In the genomic region with DNA sequence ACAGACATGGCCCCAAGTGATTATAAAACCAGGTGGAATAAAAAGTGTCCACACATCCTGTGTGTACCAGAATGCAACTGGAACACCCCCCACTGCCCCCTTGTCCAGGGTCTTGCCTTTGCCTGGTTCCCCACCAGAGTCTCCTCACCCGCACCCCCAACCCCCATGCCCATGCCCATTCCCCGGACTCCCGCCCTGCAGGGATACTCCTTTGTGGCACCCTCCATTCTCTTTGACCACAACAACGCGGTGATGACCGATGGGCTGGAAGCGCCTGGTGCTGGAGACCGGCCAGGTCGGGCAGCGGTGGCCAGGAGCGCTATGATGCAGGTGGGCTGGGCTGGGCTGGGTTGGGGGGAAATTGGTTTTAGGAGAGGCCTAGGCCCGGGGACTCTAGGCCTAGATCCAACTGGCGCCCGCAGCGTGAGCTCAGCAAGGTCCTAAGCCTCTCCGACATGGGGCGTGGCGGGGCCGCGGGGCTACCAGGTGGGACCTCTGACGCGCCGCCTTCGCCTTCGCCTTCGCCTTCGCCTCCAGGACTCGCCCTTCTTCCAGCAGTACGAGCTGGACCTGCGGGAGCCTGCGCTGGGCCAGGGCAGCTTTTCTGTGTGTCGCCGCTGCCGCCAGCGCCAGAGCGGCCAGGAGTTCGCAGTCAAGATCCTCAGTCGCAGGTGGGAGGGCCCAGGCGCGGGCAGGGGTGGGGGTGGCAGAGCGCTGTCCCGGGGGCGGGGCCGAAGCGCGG, we compare ENCODE assay signal across 16 cellular contexts. TPM values are rescaled to one million over a fixed set of nuclear protein-coding genes. Genes with fewer than 3 reads are reported as not detected.
A peak's percentile ranks its signal among the peaks of the same experiment; 100 is the strongest.
DNase-seq lines count a peak whose midpoint lies in the region; ATAC-seq, FAIRE-seq and TF ChIP-seq lines count a peak whose summit lies in the region.
"Had no signal": no experiment of that assay in that cellular context is flagged by ENCODE, and none has a peak within 500 bp of the region (broad histone marks: within the 10 kb centered on the region; RNA-seq: fewer than 3 reads in every experiment).

No MANE protein-coding gene starts in this region.

- H3K36me3 ChIP-seq in H7 (replicated peaks; ENCODE audit: control insufficient read depth, insufficient read depth, low read length), result peaks cover 8% of the 10 kb centered on the region
- H3K36me3 ChIP-seq in K562 (ENCODE audit: control insufficient read depth, insufficient read depth, low read length), result peaks cover 58% of the 10 kb centered on the region; the same call in 2 of the 3 replicates

- H3K79me2 ChIP-seq in K562 (ENCODE audit: control insufficient read depth, insufficient read depth, low read length), result no peaks in the 10 kb centered on the region

- CTCF ChIA-PET in K562 (lab: Yijun Ruan, JAX; ENCODE audit: low intra/inter-chr PET ratio), result no interaction called here

- TF ChIP-seq CTCF in K562 (IDR thresholded peaks at IDR 0.05 in 2 of 3, conservative IDR thresholded peaks at IDR 0.05 in 1 of 3; ENCODE audit: insufficient read depth in 2 of 3, low read depth in 1 of 3, low read length in 3 of 3), result no peak

- ATAC-seq in K562 (no peak), GM18511 (IDR thresholded peaks at IDR 0.05; ENCODE audit: unreplicated experiment) (no peak)
- ATAC-seq: CD8-positive, alpha-beta T cell had no signal

- H3K4me3 ChIP-seq in H7 (ENCODE audit: insufficient read depth, low read depth, low read length) (no peak overlapping the region), K562 (no peak overlapping the region)
- H3K4me3 ChIP-seq: BLaER1 treated with 17β-estradiol and CSF1 and Interleukin-3, amounts not matched to agents 10 nM and 100 nM; GM23248; HAP-1 had no signal

- TF ChIP-seq RAD21 in K562 (CRISPR knock-in tag; conservative IDR thresholded peaks at IDR 0.05 in 1 of 2, IDR thresholded peaks at IDR 0.05 in 1 of 2), result no peak

- no peaks in the 10 kb centered on the region for H4K20me1 ChIP-seq in K562 (replicated peaks; ENCODE audit: control insufficient read depth, insufficient read depth, low read length)

- peaks cover 0 to 22% of the 10 kb centered on the region in 2 experiments; a peak in 2 of 5 replicates for H3K4me1 ChIP-seq in K562 (replicated peaks in 1 of 2; ENCODE audit: control insufficient read depth in 2 of 2, insufficient read depth in 2 of 2, low read length in 2 of 2)
- H3K4me1 ChIP-seq: HAP-1 had no signal

- no peak for TF ChIP-seq POLR2A in K562 (conservative IDR thresholded peaks at IDR 0.05)

- H3K27ac ChIP-seq in K562 (ENCODE audit: extremely low read depth, low read depth, low read length), result no peak overlapping the region
- H3K27ac ChIP-seq: BLaER1 treated with 17β-estradiol and CSF1 and Interleukin-3, amounts not matched to agents 10 nM and 100 nM; GM23248; HL-60 had no signal

- H3K27me3 ChIP-seq in H7 (ENCODE audit: control insufficient read depth, insufficient read depth, low read length) (no peaks in the 10 kb centered on the region), K562 (ENCODE audit: control insufficient read depth in 2 of 2, insufficient read depth in 2 of 2, low read length in 2 of 2) (no peaks in the 10 kb centered on the region)
- H3K27me3 ChIP-seq: BLaER1 treated with 17β-estradiol and CSF1 and Interleukin-3, amounts not matched to agents 10 nM and 100 nM had no signal

- no peaks in the 10 kb centered on the region; the same call in 1 of the 2 replicates for H3K9me3 ChIP-seq in K562 (replicated peaks; ENCODE audit: control insufficient read depth, insufficient read depth, low read depth, low read length)
- H3K9me3 ChIP-seq: HAP-1 had no signal

- POLR2A ChIA-PET in K562 (lab: Yijun Ruan, JAX), result interaction anchor here (1.1 to 2.1 kb wide), 3 partner anchors 10 to 13 kb away, joined by 4 to 6 read pairs (median 5); no protein-coding TSS in a partner anchor

- TF ChIP-seq EP300 in K562 (IDR thresholded peaks at IDR 0.05; ENCODE audit: low read length), result no peak

- no peak overlapping the region for H2AFZ ChIP-seq in K562 (ENCODE audit: low read depth, low read length)
- H2AFZ ChIP-seq: GM23248 had no signal

- intact Hi-C loops in K562 (cut with micrococcal nuclease), result no loop called here

- FAIRE-seq in K562 (lab: Jason Lieb, UNC), result no peak
- FAIRE-seq: GM19239 had no signal

- H3K9ac ChIP-seq in K562 (ENCODE audit: insufficient read depth in 1 of 2, low read depth in 2 of 2, low read length in 2 of 2), result no peak overlapping the region
- H3K9ac ChIP-seq: BLaER1 treated with 17β-estradiol and CSF1 and Interleukin-3, amounts not matched to agents 10 nM and 100 nM; GM23248 had no signal

- DNase-seq in H7 (peak; percentile 46), K562 (ENCODE audit: extremely low read depth in 1 of 4, low spot score in 3 of 4) (no peak), islet precursor cell (peak; percentile 39), mucosa of gallbladder (ENCODE audit: low spot score) (no peak)
- DNase-seq in activated effector memory CD4-positive, alpha-beta T cell treated with Interleukin-2 at 50 U/mL for 16 hours, result no peak
- DNase-seq: Calu3; CD8-positive, alpha-beta T cell; DMS79 treated with DMSO at 0.1 percent for 48 hours; GF-D8; GM23248; KG1 had no signal

- 97% methylated on average over 24 of the region's 46 CpGs for WGBS in K562 (ENCODE audit: insufficient coverage, low coverage, missing lambda C conversion rate)

- no TSS peak for BruUV-seq in K562 (replicated peaks; lab: Mats Ljungman, UMichigan)

- no peaks in the 10 kb centered on the region for H3K9me1 ChIP-seq in K562 (ENCODE audit: control insufficient read depth, insufficient read depth, low read length)

- in situ Hi-C loops in K562 (cut with MboI), result no loop called here

- H3K4me2 ChIP-seq in K562 (ENCODE audit: insufficient read depth, low read length), result no peak overlapping the region
- H3K4me2 ChIP-seq: BLaER1 treated with 17β-estradiol and CSF1 and Interleukin-3, amounts not matched to agents 10 nM and 100 nM had no signal

RNA-seq across cellular contexts. Expression of a gene that starts 9.1 kb away (rescaled TPM):
- 16.0 and 17.6 TPM in 2 replicates for total RNA-seq in H7 (2014; rRNA removed; shearing (Covaris generic))
- total RNA-seq in K562 (2011; cell fraction: chromatin; rRNA removed; ENCODE audit: low replicate concordance), result 33.5 and 109 TPM in 2 replicates
- 69.5 and 71.5 TPM in 2 replicates for total RNA-seq in K562 (2011; cell fraction: nucleolus; rRNA removed)
- 35.5 and 40.0 TPM in 2 replicates for total RNA-seq in K562 (2011; cell fraction: nucleoplasm; rRNA removed)
- total RNA-seq in K562 (2014; rRNA removed) (19.1 and 23.0 TPM in 2 replicates), K562 (2014; rRNA removed; fragmentation: Illumina TruSeq; extraction: Trizol) (4.5 and 7.2 TPM in 2 replicates), K562 (2015; rRNA removed; fragmentation: Illumina TruSeq; extraction: Trizol) (13.3 and 15.6 TPM in 2 replicates), K562 (2021) (20.4 and 23.8 TPM in 2 replicates), mucosa of gallbladder (33.0 TPM)
- polyA plus RNA-seq in K562 (2011; rRNA removed) (9.8 and 12.0 TPM in 2 replicates), K562 (2014; fragmentation: Illumina TruSeq; extraction: Trizol) (6.7 and 10.2 TPM in 2 replicates), K562 (2014; fragmentation: Nextera tagmentation; extraction: Ambion mirVana) (under 1 TPM; 0.15 to 0.27 TPM), K562 (2014; rRNA removed) (16.0 and 17.3 TPM in 2 replicates)
- polyA plus RNA-seq in K562 (2011; cell fraction: cytosol; rRNA removed), result 8.3 and 20.1 TPM in 2 replicates
- 42.6 and 76.4 TPM in 2 replicates for polyA plus RNA-seq in K562 (2011; cell fraction: nucleus; rRNA removed)
- polyA plus RNA-seq in K562 (2012), result 16.0 and 24.3 TPM in 2 replicates
- 4.6 and 9.7 TPM in 2 replicates for polyA minus RNA-seq in K562 (2011; rRNA and poly(A)+ RNA removed)
- 13.5 and 19.8 TPM in 2 replicates for polyA minus RNA-seq in K562 (2011; cell fraction: cytosol; rRNA and poly(A)+ RNA removed)
- polyA minus RNA-seq in K562 (2011; cell fraction: nucleus; rRNA and poly(A)+ RNA removed), result 24.9 and 30.8 TPM in 2 replicates

RNA-seq across cellular contexts. Expression of a gene that starts 28.1 kb away (rescaled TPM):
- 7.7 and 9.9 TPM in 2 replicates for total RNA-seq in H7 (2014; rRNA removed; shearing (Covaris generic))
- 6.1 and 13.7 TPM in 2 replicates for total RNA-seq in K562 (2011; cell fraction: chromatin; rRNA removed; ENCODE audit: low replicate concordance)
- 8.7 and 12.0 TPM in 2 replicates for total RNA-seq in K562 (2011; cell fraction: nucleolus; rRNA removed)
- total RNA-seq in K562 (2011; cell fraction: nucleoplasm; rRNA removed), result 7.3 and 11.5 TPM in 2 replicates
- total RNA-seq in K562 (2014; rRNA removed) (15.2 and 16.1 TPM in 2 replicates), K562 (2014; rRNA removed; fragmentation: Illumina TruSeq; extraction: Trizol) (2.7 and 4.7 TPM in 2 replicates), K562 (2015; rRNA removed; fragmentation: Illumina TruSeq; extraction: Trizol) (10.3 and 12.1 TPM in 2 replicates), K562 (2021) (11.9 and 13.0 TPM in 2 replicates), mucosa of gallbladder (25.8 TPM)
- polyA plus RNA-seq in K562 (2011; rRNA removed) (5.2 and 10.7 TPM in 2 replicates), K562 (2014; fragmentation: Illumina TruSeq; extraction: Trizol) (7.9 and 13.4 TPM in 2 replicates), K562 (2014; fragmentation: Nextera tagmentation; extraction: Ambion mirVana) (1 to 10 TPM in 1 of 2 experiments, under 1 TPM in 1; 0.13 to 1.7 TPM), K562 (2014; rRNA removed) (16.3 and 18.1 TPM in 2 replicates)
- polyA plus RNA-seq in K562 (2011; cell fraction: cytosol; rRNA removed), result 10.3 and 16.8 TPM in 2 replicates
- polyA plus RNA-seq in K562 (2011; cell fraction: nucleus; rRNA removed), result 13.5 and 14.6 TPM in 2 replicates
- polyA plus RNA-seq in K562 (2012), result 10.6 and 21.0 TPM in 2 replicates
- polyA minus RNA-seq in K562 (2011; rRNA and poly(A)+ RNA removed), result 1.2 and 1.5 TPM in 2 replicates
- polyA minus RNA-seq in K562 (2011; cell fraction: cytosol; rRNA and poly(A)+ RNA removed), result 2.2 and 7.0 TPM in 2 replicates
- polyA minus RNA-seq in K562 (2011; cell fraction: nucleus; rRNA and poly(A)+ RNA removed), result 2.2 and 5.9 TPM in 2 replicates

RNA-seq across cellular contexts. Expression of a gene that starts 50.2 kb away (rescaled TPM):
- 272 and 303 TPM in 2 replicates for total RNA-seq in H7 (2014; rRNA removed; shearing (Covaris generic))
- total RNA-seq in K562 (2011; cell fraction: chromatin; rRNA removed; ENCODE audit: low replicate concordance), result 9.0 and 17.1 TPM in 2 replicates
- 29.9 and 32.4 TPM in 2 replicates for total RNA-seq in K562 (2011; cell fraction: nucleolus; rRNA removed)
- total RNA-seq in K562 (2011; cell fraction: nucleoplasm; rRNA removed), result 24.6 and 37.6 TPM in 2 replicates
- total RNA-seq in K562 (2014; rRNA removed), result 252 and 268 TPM in 2 replicates
- 73.0 and 93.8 TPM in 2 replicates for total RNA-seq in K562 (2014; rRNA removed; fragmentation: Illumina TruSeq; extraction: Trizol)
- 200 and 204 TPM in 2 replicates for total RNA-seq in K562 (2015; rRNA removed; fragmentation: Illumina TruSeq; extraction: Trizol)
- total RNA-seq in K562 (2021), result 124 and 154 TPM in 2 replicates
- 224 and 254 TPM in 2 replicates for polyA plus RNA-seq in K562 (2011; rRNA removed)
- polyA plus RNA-seq in K562 (2011; cell fraction: cytosol; rRNA removed), result 384 and 485 TPM in 2 replicates
- 86.4 and 132 TPM in 2 replicates for polyA plus RNA-seq in K562 (2011; cell fraction: nucleus; rRNA removed)
- polyA plus RNA-seq in K562 (2012), result 288 and 343 TPM in 2 replicates
- 209 and 212 TPM in 2 replicates for polyA plus RNA-seq in K562 (2014; fragmentation: Illumina TruSeq; extraction: Trizol)
- 10 to 100 TPM; 40.8 to 64.2 TPM for polyA plus RNA-seq in K562 (2014; fragmentation: Nextera tagmentation; extraction: Ambion mirVana)
- polyA plus RNA-seq in K562 (2014; rRNA removed), result 327 and 356 TPM in 2 replicates
- 63.6 and 63.9 TPM in 2 replicates for polyA minus RNA-seq in K562 (2011; rRNA and poly(A)+ RNA removed)
- 41.2 and 61.9 TPM in 2 replicates for polyA minus RNA-seq in K562 (2011; cell fraction: cytosol; rRNA and poly(A)+ RNA removed)
- 10.1 and 14.3 TPM in 2 replicates for polyA minus RNA-seq in K562 (2011; cell fraction: nucleus; rRNA and poly(A)+ RNA removed)
- 202 TPM for total RNA-seq in mucosa of gallbladder

RNA-seq across cellular contexts. Expression of a gene that starts 50.7 kb away (rescaled TPM):
- total RNA-seq in H7 (2014; rRNA removed; shearing (Covaris generic)), result 261 and 314 TPM in 2 replicates
- 18.1 and 37.2 TPM in 2 replicates for total RNA-seq in K562 (2011; cell fraction: chromatin; rRNA removed; ENCODE audit: low replicate concordance)
- total RNA-seq in K562 (2011; cell fraction: nucleolus; rRNA removed), result 57.9 and 58.8 TPM in 2 replicates
- 45.5 and 47.9 TPM in 2 replicates for total RNA-seq in K562 (2011; cell fraction: nucleoplasm; rRNA removed)
- total RNA-seq in K562 (2014; rRNA removed) (391 and 444 TPM in 2 replicates), K562 (2014; rRNA removed; fragmentation: Illumina TruSeq; extraction: Trizol) (126 and 162 TPM in 2 replicates), K562 (2015; rRNA removed; fragmentation: Illumina TruSeq; extraction: Trizol) (283 and 300 TPM in 2 replicates), K562 (2021) (274 and 296 TPM in 2 replicates), mucosa of gallbladder (126 TPM)
- polyA plus RNA-seq in K562 (2011; rRNA removed) (242 and 243 TPM in 2 replicates), K562 (2014; fragmentation: Illumina TruSeq; extraction: Trizol) (266 and 297 TPM in 2 replicates), K562 (2014; fragmentation: Nextera tagmentation; extraction: Ambion mirVana) (100 to 1,000 TPM; 358 to 423 TPM), K562 (2014; rRNA removed) (377 and 449 TPM in 2 replicates)
- 309 and 352 TPM in 2 replicates for polyA plus RNA-seq in K562 (2011; cell fraction: cytosol; rRNA removed)
- polyA plus RNA-seq in K562 (2011; cell fraction: nucleus; rRNA removed), result 114 and 135 TPM in 2 replicates
- polyA plus RNA-seq in K562 (2012), result 219 and 519 TPM in 2 replicates
- 48.4 and 49.7 TPM in 2 replicates for polyA minus RNA-seq in K562 (2011; rRNA and poly(A)+ RNA removed)
- polyA minus RNA-seq in K562 (2011; cell fraction: cytosol; rRNA and poly(A)+ RNA removed), result 63.0 and 85.5 TPM in 2 replicates
- polyA minus RNA-seq in K562 (2011; cell fraction: nucleus; rRNA and poly(A)+ RNA removed), result 25.0 and 38.7 TPM in 2 replicates

Comparison
In these comparisons a context has a peak if more than half of its experiments do, and no peak if none do; other contexts are left out.
1. DNase-seq: peak in H7 (single experiment) and islet precursor cell (single experiment); none in K562 (0 of 4), mucosa of gallbladder (single experiment) and activated effector memory CD4-positive, alpha-beta T cell treated with Interleukin-2 at 50 U/mL for 16 hours (single experiment).